ENCODE assay signal across 9 cellular contexts in genomic region chr19:13014101-13014920, GRCh38. TPM values are rescaled to one million over a fixed set of nuclear protein-coding genes. Genes with fewer than 3 reads are reported as not detected.
A peak's percentile ranks its signal among the peaks of the same experiment; 100 is the strongest.
DNase-seq lines count a peak whose midpoint lies in the region; ATAC-seq, FAIRE-seq and TF ChIP-seq lines count a peak whose summit lies in the region.
"Had no signal": no experiment of that assay in that cellular context is flagged by ENCODE, and none has a peak within 500 bp of the region (broad histone marks: within the 10 kb centered on the region; RNA-seq: fewer than 3 reads in every experiment).

No MANE protein-coding gene starts in this region.

- TF ChIP-seq CTCF in GM12878 (IDR thresholded peaks at IDR 0.05 in 2 of 3, conservative IDR thresholded peaks at IDR 0.05 in 1 of 3; ENCODE audit: control insufficient read depth in 2 of 3, extremely low read depth in 1 of 3, insufficient read depth in 1 of 3, low read depth in 3 of 3, low read length in 3 of 3): no peak
- TF ChIP-seq CTCF in lower lobe of right lung (IDR thresholded peaks at IDR 0.05): no peak
- no peak for TF ChIP-seq CTCF in thyroid gland (IDR thresholded peaks at IDR 0.05)

- BruUV-seq in GM12878 (replicated peaks; lab: Mats Ljungman, UMichigan): no TSS peak

- H3K27me3 ChIP-seq in GM12878 (replicated peaks in 1 of 2; ENCODE audit: control insufficient read depth in 2 of 2, insufficient read depth in 2 of 2, low read length in 1 of 2) (peaks cover 15 to 32% of the 10 kb centered on the region in 2 experiments), lower lobe of right lung (ENCODE audit: low read depth) (peaks cover 44% of the 10 kb centered on the region), thyroid gland (no peaks in the 10 kb centered on the region)

- H3K4me3 ChIP-seq in GM12878 (no peak overlapping the region), lower lobe of right lung (peak overlapping the region; percentile 49), thyroid gland (replicated peaks in 1 of 3) (no peak overlapping the region)

- peaks cover 2% of the 10 kb centered on the region for H3K36me3 Mint-ChIP-seq in activated T-cell treated with anti-CD3 and anti-CD28 coated beads, Interleukin-2, amount 50 U/mL, for 24 hours (ENCODE audit: low read depth)

- H3K4me1 ChIP-seq in GM12878 (ENCODE audit: control insufficient read depth, insufficient read depth, low read length) (peaks cover 6% of the 10 kb centered on the region; the same call in 1 of the 2 replicates), lower lobe of right lung (peaks cover 97% of the 10 kb centered on the region), thyroid gland (peaks cover 65 to 81% of the 10 kb centered on the region in 2 donors)

- H3K79me2 ChIP-seq in GM12878 (ENCODE audit: control insufficient read depth, insufficient read depth, low read length): no peaks in the 10 kb centered on the region

- H3K36me3 ChIP-seq in GM12878 (ENCODE audit: control insufficient read depth in 2 of 2, insufficient read depth in 2 of 2, low read length in 1 of 2) (no peaks in the 10 kb centered on the region), lower lobe of right lung (no peaks in the 10 kb centered on the region), thyroid gland (no peaks in the 10 kb centered on the region)

- intact Hi-C loops in GM12878 (cut with micrococcal nuclease; ENCODE audit: unreplicated experiment) (no loop called here), lower lobe of right lung (cut with DNase I) (no loop called here), thyroid gland (cut with DNase I) (no loop called here)

- peak overlapping the region; percentile 22; the same call in 1 of the 2 replicates for H3K4me2 ChIP-seq in GM12878 (ENCODE audit: control insufficient read depth, insufficient read depth)

- SMC1A ChIA-PET in GM12878 (lab: Charles Lee; ENCODE audit: uncharacterized antibody, unreplicated experiment): interaction anchor here (0.8 to 1.3 kb wide), 3 partner anchors 8 to 47 kb away, joined by 3 to 5 read pairs (median 4); no protein-coding TSS in a partner anchor

- CTCF ChIA-PET in GM12878 (lab: Yijun Ruan, JAX): interaction anchor here (1.0 to 1.8 kb wide), 4 partner anchors 15 to 49 kb away, joined by 5 to 8 read pairs (median 6); no protein-coding TSS in a partner anchor

- no peak for FAIRE-seq in GM12878 (lab: Jason Lieb, UNC)

- H3K27ac ChIP-seq in GM12878 (ENCODE audit: control insufficient read depth, insufficient read depth): no peak overlapping the region
- peak overlapping the region; percentile 87 for H3K27ac ChIP-seq in lower lobe of right lung
- H3K27ac ChIP-seq in thyroid gland: peak overlapping the region; percentile 64 to 87 (median 83)

- H3K9me3 ChIP-seq in GM12878 (replicated peaks; ENCODE audit: control insufficient read depth, insufficient read depth, low read length) (no peaks in the 10 kb centered on the region), lower lobe of right lung (no peaks in the 10 kb centered on the region), thyroid gland (no peaks in the 10 kb centered on the region)

- DNase-seq in activated T-cell treated with anti-CD3 and anti-CD28 coated beads, Interleukin-2, amount 50 U/mL, for 24 hours: no peak
- no peak for DNase-seq in activated T-cell treated with anti-CD3 and anti-CD28 coated beads for 4 hours
- no peak for DNase-seq in GM12878 (ENCODE audit: low read depth, low spot score)
- DNase-seq in lower lobe of right lung: no peak
- peak; percentile 62 to 70 for DNase-seq in thyroid gland
- no peak for DNase-seq in stimulated activated CD4-positive, alpha-beta T cell treated with anti-CD3 and anti-CD28 coated beads, Interleukin-2, amount 100 ng/mL, for 48 hours
- no peak for DNase-seq in SW480 (ENCODE audit: low spot score)
- no peak for DNase-seq in EL
- DNase-seq: cerebellar nuclear complex had no signal

- H3K27me3 Mint-ChIP-seq in activated T-cell treated with anti-CD3 and anti-CD28 coated beads, Interleukin-2, amount 50 U/mL, for 24 hours: peaks cover 72% of the 10 kb centered on the region

- WGBS in GM12878 (ENCODE audit: insufficient coverage, insufficient replicate concordance, low lambda C conversion rate, missing lambda C conversion rate): 11% methylated on average over 35 of the region's 35 CpGs
- WGBS in thyroid gland, 2 donors: 72 to 80% methylated on average over 35 of the region's 35 CpGs

- peak overlapping the region; percentile 76 for H3K4me3 Mint-ChIP-seq in activated T-cell treated with anti-CD3 and anti-CD28 coated beads, Interleukin-2, amount 50 U/mL, for 24 hours

- no peak overlapping the region for H3K27ac Mint-ChIP-seq in activated T-cell treated with anti-CD3 and anti-CD28 coated beads, Interleukin-2, amount 50 U/mL, for 24 hours

- H3K9ac ChIP-seq in GM12878 (ENCODE audit: control insufficient read depth, insufficient read depth, low read length): no peak overlapping the region

- RAD21 ChIA-PET in GM12878 (lab: Charles Lee; ENCODE audit: unreplicated experiment): interaction anchor here (1.0 kb wide), 1 partner anchor 8 kb away, joined by 3 read pairs; no protein-coding TSS in a partner anchor

- POLR2A ChIA-PET in GM12878 (lab: Charles Lee): no interaction called here

- TF ChIP-seq RAD21 in GM12878 (IDR thresholded peaks at IDR 0.05; ENCODE audit: insufficient read depth, low read depth, low read length): no peak

- H3K9me3 Mint-ChIP-seq in activated T-cell treated with anti-CD3 and anti-CD28 coated beads, Interleukin-2, amount 50 U/mL, for 24 hours: no peaks in the 10 kb centered on the region

- H2AFZ ChIP-seq in GM12878 (ENCODE audit: control insufficient read depth, low read depth, low read length): no peak overlapping the region

- no peak for TF ChIP-seq EP300 in GM12878 (IDR thresholded peaks at IDR 0.05; ENCODE audit: borderline replicate concordance in 1 of 2, control insufficient read depth in 1 of 2, low read depth in 2 of 2, low read length in 2 of 2)

- H3K4me1 Mint-ChIP-seq in activated T-cell treated with anti-CD3 and anti-CD28 coated beads, Interleukin-2, amount 50 U/mL, for 24 hours (ENCODE audit: low read depth): peaks cover 30% of the 10 kb centered on the region

- TF ChIP-seq POLR2A in GM12878 (IDR thresholded peaks at IDR 0.05; ENCODE audit: low read depth, low read length) (no peak), thyroid gland (IDR thresholded peaks at IDR 0.05) (no peak)

- in situ Hi-C loops in GM12878 (cut with MboI): no loop called here

- no peaks in the 10 kb centered on the region for H4K20me1 ChIP-seq in GM12878 (ENCODE audit: control insufficient read depth, insufficient read depth)

- ATAC-seq in GM12878: no peak
- peak; percentile 39 to 48 for ATAC-seq in lower lobe of right lung

RNA-seq across cellular contexts. Expression of gene NFIX, which starts 19.0 kb away (rescaled TPM):
- total RNA-seq in GM12878 (2013; cell fraction: nucleolus; rRNA removed): 1.3 and 1.6 TPM in 2 replicates
- 0.22 and 0.28 TPM in 2 replicates for total RNA-seq in GM12878 (2014; rRNA removed)
- total RNA-seq in GM12878 (2014; rRNA removed; fragmentation: Illumina TruSeq; extraction: Trizol): 0.13 and 0.18 TPM in 2 replicates
- 2.2 and 2.9 TPM in 2 replicates for total RNA-seq in GM12878 (2021)
- not detected for polyA plus RNA-seq in GM12878 (2011; ENCODE audit: low read depth)
- polyA plus RNA-seq in GM12878 (2011; rRNA removed): 0.19 and 0.88 TPM in 2 replicates
- 0.49 and 0.70 TPM in 2 replicates for polyA plus RNA-seq in GM12878 (2011; cell fraction: cytosol; rRNA removed)
- polyA plus RNA-seq in GM12878 (2011; cell fraction: nucleus; rRNA removed): 1.3 and 2.0 TPM in 2 replicates
- polyA plus RNA-seq in GM12878 (2012): 0.41 and 0.57 TPM in 2 replicates
- polyA plus RNA-seq in GM12878 (2014; fragmentation: Illumina TruSeq; extraction: Trizol): 0.22 and 0.28 TPM in 2 replicates
- under 1 TPM; 0.02 TPM for polyA plus RNA-seq in GM12878 (2014; fragmentation: Nextera tagmentation; extraction: Ambion mirVana)
- polyA plus RNA-seq in GM12878 (2014; rRNA removed): 0.32 and 0.94 TPM in 2 replicates
- polyA plus RNA-seq in GM12878 (2016; fragmentation: Nextera tagmentation; extraction: Ambion mirVana): under 1 TPM; 0.20 to 0.49 TPM
- polyA minus RNA-seq in GM12878 (2011; rRNA and poly(A)+ RNA removed): 0.29 and 1.1 TPM in 2 replicates
- polyA minus RNA-seq in GM12878 (2011; cell fraction: cytosol; rRNA and poly(A)+ RNA removed): 0.94 TPM in 1 of 2 replicates, not detected in the other
- 1.6 and 2.1 TPM in 2 replicates for polyA minus RNA-seq in GM12878 (2011; cell fraction: nucleus; rRNA and poly(A)+ RNA removed)
- 146 TPM for total RNA-seq in lower lobe of right lung
- 10 to 100 TPM; 38.8 to 70.2 (median 62.4) TPM for total RNA-seq in thyroid gland

RNA-seq across cellular contexts. Expression of gene DAND5, which starts 44.9 kb away (rescaled TPM):
- total RNA-seq in GM12878 (2013; cell fraction: nucleolus; rRNA removed): 0.24 and 0.27 TPM in 2 replicates
- total RNA-seq in GM12878 (2014; rRNA removed): 0.06 TPM in 1 of 2 replicates, not detected in the other
- total RNA-seq in GM12878 (2014; rRNA removed; fragmentation: Illumina TruSeq; extraction: Trizol): not detected in 2 replicates
- 0.11 and 0.15 TPM in 2 replicates for total RNA-seq in GM12878 (2021)
- polyA plus RNA-seq in GM12878 (2011; ENCODE audit: low read depth): not detected
- polyA plus RNA-seq in GM12878 (2011; rRNA removed): 0.04 TPM in 1 of 2 replicates, not detected in the other
- polyA plus RNA-seq in GM12878 (2011; cell fraction: cytosol; rRNA removed): 0.03 and 0.07 TPM in 2 replicates
- 0.06 and 0.18 TPM in 2 replicates for polyA plus RNA-seq in GM12878 (2011; cell fraction: nucleus; rRNA removed)
- 0.06 and 0.14 TPM in 2 replicates for polyA plus RNA-seq in GM12878 (2012)
- polyA plus RNA-seq in GM12878 (2014; fragmentation: Illumina TruSeq; extraction: Trizol): 0.10 TPM in 1 of 2 replicates, not detected in the other
- under 1 TPM in 1 of 2 experiments, not detected in 1; 0.15 TPM for polyA plus RNA-seq in GM12878 (2014; fragmentation: Nextera tagmentation; extraction: Ambion mirVana)
- polyA plus RNA-seq in GM12878 (2014; rRNA removed): 0.12 TPM in 1 of 2 replicates, not detected in the other
- under 1 TPM in 1 of 2 experiments, not detected in 1; 0.10 TPM for polyA plus RNA-seq in GM12878 (2016; fragmentation: Nextera tagmentation; extraction: Ambion mirVana)
- polyA minus RNA-seq in GM12878 (2011; rRNA and poly(A)+ RNA removed): not detected in 2 replicates
- polyA minus RNA-seq in GM12878 (2011; cell fraction: cytosol; rRNA and poly(A)+ RNA removed): not detected in 2 replicates
- polyA minus RNA-seq in GM12878 (2011; cell fraction: nucleus; rRNA and poly(A)+ RNA removed): not detected in 2 replicates
- 0.32 TPM for total RNA-seq in lower lobe of right lung
- total RNA-seq in thyroid gland: under 1 TPM in 2 of 4 donors, not detected in 2; 0.40 to 0.45 TPM

RNA-seq across cellular contexts. Expression of gene GADD45GIP1, which starts 57.3 kb away (rescaled TPM):
- total RNA-seq in GM12878 (2013; cell fraction: nucleolus; rRNA removed): 4.0 and 4.6 TPM in 2 replicates
- 37.6 and 56.4 TPM in 2 replicates for total RNA-seq in GM12878 (2014; rRNA removed)
- 17.6 and 19.2 TPM in 2 replicates for total RNA-seq in GM12878 (2014; rRNA removed; fragmentation: Illumina TruSeq; extraction: Trizol)
- total RNA-seq in GM12878 (2021): 35.0 and 35.4 TPM in 2 replicates
- 6.0 TPM for polyA plus RNA-seq in GM12878 (2011; ENCODE audit: low read depth)
- polyA plus RNA-seq in GM12878 (2011; rRNA removed): 17.7 and 25.3 TPM in 2 replicates
- 30.0 and 57.0 TPM in 2 replicates for polyA plus RNA-seq in GM12878 (2011; cell fraction: cytosol; rRNA removed)
- polyA plus RNA-seq in GM12878 (2011; cell fraction: nucleus; rRNA removed): 19.1 and 26.2 TPM in 2 replicates
- 22.5 and 26.2 TPM in 2 replicates for polyA plus RNA-seq in GM12878 (2012)
- 1.00 and 6.4 TPM in 2 replicates for polyA plus RNA-seq in GM12878 (2014; fragmentation: Illumina TruSeq; extraction: Trizol)
- polyA plus RNA-seq in GM12878 (2014; fragmentation: Nextera tagmentation; extraction: Ambion mirVana): 10 to 100 TPM in 1 of 2 experiments, 1 to 10 TPM in 1; 5.1 to 13.4 TPM
- polyA plus RNA-seq in GM12878 (2014; rRNA removed): 58.1 and 68.0 TPM in 2 replicates
- 100 to 1,000 TPM; 124 to 136 TPM for polyA plus RNA-seq in GM12878 (2016; fragmentation: Nextera tagmentation; extraction: Ambion mirVana)
- 2.2 and 6.9 TPM in 2 replicates for polyA minus RNA-seq in GM12878 (2011; rRNA and poly(A)+ RNA removed)
- polyA minus RNA-seq in GM12878 (2011; cell fraction: cytosol; rRNA and poly(A)+ RNA removed): 6.0 and 7.7 TPM in 2 replicates
- 3.3 and 4.9 TPM in 2 replicates for polyA minus RNA-seq in GM12878 (2011; cell fraction: nucleus; rRNA and poly(A)+ RNA removed)
- total RNA-seq in lower lobe of right lung: 14.8 TPM
- 10 to 100 TPM; 31.8 to 68.3 (median 55.2) TPM for total RNA-seq in thyroid gland

Comparison
In these comparisons a context has a peak if more than half of its experiments do, and no peak if none do; other contexts are left out.
1. DNase-seq: peak in thyroid gland (2 of 2); none in activated T-cell treated with anti-CD3 and anti-CD28 coated beads, Interleukin-2, amount 50 U/mL, for 24 hours (single experiment), activated T-cell treated with anti-CD3 and anti-CD28 coated beads for 4 hours (single experiment), GM12878 (single experiment), lower lobe of right lung (single experiment), stimulated activated CD4-positive, alpha-beta T cell treated with anti-CD3 and anti-CD28 coated beads, Interleukin-2, amount 100 ng/mL, for 48 hours (0 of 2), SW480 (single experiment) and EL (single experiment).
2. RNA of gene NFIX, which starts 19.0 kb away (total RNA-seq): 146 TPM in lower lobe of right lung (single experiment) and 38.8 to 70.2 TPM in thyroid gland; 0.13 to 2.9 TPM in GM12878; every median in the first group is over 10 times any median in the second.